In genomic region chr22:44618400-44618799, GRCh38 we compare ENCODE assay signal across 28 cellular contexts.
"Had no signal": no experiment of that assay in that cellular context is flagged by ENCODE, and none has a peak within 500 bp of the region (broad histone marks: within the 10 kb centered on the region; RNA-seq: fewer than 3 reads in every experiment).

No MANE protein-coding gene starts in this region.

- DNase-seq: activated CD4-positive, alpha-beta T cell treated with anti-CD3 and anti-CD28 coated beads for 48 hours; activated CD4-positive, alpha-beta T cell treated with anti-CD3 and anti-CD28 coated beads, Interleukin-2, amount 50 U/mL, for 48 hours; activated CD8-positive, alpha-beta memory T cell treated with anti-CD3 and anti-CD28 coated beads, Interleukin-2, amount 50 U/mL, for 4 hours; activated effector memory CD4-positive, alpha-beta T cell treated with anti-CD3 and anti-CD28 coated beads, Interleukin-2, amount 50 U/mL, for 16 hours; activated naive CD4-positive, alpha-beta T cell treated with anti-CD3 and anti-CD28 coated beads for 36 hours; activated naive CD8-positive, alpha-beta T cell treated with anti-CD3 and anti-CD28 coated beads, Interleukin-2, amount 10 ng/mL, durations not matched to agents 7 days and 5 days; activated T-cell treated with anti-CD3 and anti-CD28 coated beads, Interleukin-2, amount 50 U/mL, for 1 hour; amniotic stem cell; brain microvascular endothelial cell; foreskin fibroblast; head of caudate nucleus; hippocampal formation; left cardiac atrium; midbrain; naive thymus-derived CD4-positive, alpha-beta T cell; occipital lobe; stimulated activated CD4-positive, alpha-beta T cell treated with anti-CD3 and anti-CD28 coated beads, Interleukin-4, amount 100 ng/mL, for 24 hours; stimulated activated naive CD8-positive, alpha-beta T cell treated with anti-CD3 and anti-CD28 coated beads, Interleukin-15, amount 100 ng/mL, for 72 hours; substantia nigra; T-helper 17 cell; T1000; WERI-Rb-1 had no signal

- ATAC-seq: activated CD4-positive, CD25-positive, alpha-beta regulatory T cell treated with anti-CD3 and anti-CD28 coated beads, Interleukin-2, amount 50 U/mL, for 24 hours; esophagus mucosa; left cardiac atrium; naive thymus-derived CD4-positive, alpha-beta T cell; sciatic nerve; stimulated activated effector memory CD8-positive, alpha-beta T cell treated with anti-CD3 and anti-CD28 coated beads, Interleukin-12 subunit alpha, Interleukin-12 subunit beta, amount 100 ng/mL, for 72 hours; stimulated activated naive CD8-positive, alpha-beta T cell treated with anti-CD3 and anti-CD28 coated beads, Interleukin-15, amount 100 ng/mL, for 72 hours; T-helper 17 cell had no signal

- H3K9me3 Mint-ChIP-seq: neural crest cell had no signal

- H3K27ac Mint-ChIP-seq: activated naive CD4-positive, alpha-beta T cell treated with anti-CD3 and anti-CD28 coated beads for 36 hours; activated naive CD8-positive, alpha-beta T cell treated with anti-CD3 and anti-CD28 coated beads, Interleukin-2, amount 10 ng/mL, durations not matched to agents 7 days and 5 days; activated T-helper 1 cell treated with anti-CD3 and anti-CD28 coated beads, Interleukin-12 subunit alpha, Interleukin-12 subunit beta, Interleukin-2, Interleukin-4 antibody, amounts not matched to agents 30 ng/mL and 10 ng/mL and 1 ng/mL, durations not matched to agents 14 hours and 24 hours and 36 hours; naive thymus-derived CD4-positive, alpha-beta T cell; stimulated activated effector memory CD8-positive, alpha-beta T cell treated with anti-CD3 and anti-CD28 coated beads, Interleukin-12 subunit alpha, Interleukin-12 subunit beta, amount 100 ng/mL, for 72 hours; stimulated activated naive CD8-positive, alpha-beta T cell treated with anti-CD3 and anti-CD28 coated beads, Interleukin-15, amount 100 ng/mL, for 72 hours; T-helper 17 cell had no signal

- H3K27me3 Mint-ChIP-seq: stimulated activated naive CD8-positive, alpha-beta T cell treated with anti-CD3 and anti-CD28 coated beads, Interleukin-15, amount 100 ng/mL, for 72 hours had no signal

- H3K4me3 Mint-ChIP-seq: activated naive CD4-positive, alpha-beta T cell treated with anti-CD3 and anti-CD28 coated beads for 36 hours; activated naive CD8-positive, alpha-beta T cell treated with anti-CD3 and anti-CD28 coated beads, Interleukin-2, amount 10 ng/mL, durations not matched to agents 7 days and 5 days; activated T-helper 1 cell treated with anti-CD3 and anti-CD28 coated beads, Interleukin-12 subunit alpha, Interleukin-12 subunit beta, Interleukin-2, Interleukin-4 antibody, amounts not matched to agents 30 ng/mL and 10 ng/mL and 1 ng/mL, durations not matched to agents 14 hours and 24 hours and 36 hours; naive thymus-derived CD4-positive, alpha-beta T cell; neural crest cell; stimulated activated effector memory CD8-positive, alpha-beta T cell treated with anti-CD3 and anti-CD28 coated beads, Interleukin-12 subunit alpha, Interleukin-12 subunit beta, amount 100 ng/mL, for 72 hours; stimulated activated naive CD8-positive, alpha-beta T cell treated with anti-CD3 and anti-CD28 coated beads, Interleukin-15, amount 100 ng/mL, for 72 hours; T-helper 17 cell had no signal

- H3K4me1 Mint-ChIP-seq: stimulated activated effector memory CD8-positive, alpha-beta T cell treated with anti-CD3 and anti-CD28 coated beads, Interleukin-12 subunit alpha, Interleukin-12 subunit beta, amount 100 ng/mL, for 72 hours had no signal

- H3K36me3 Mint-ChIP-seq: activated naive CD8-positive, alpha-beta T cell treated with anti-CD3 and anti-CD28 coated beads, Interleukin-2, amount 10 ng/mL, durations not matched to agents 7 days and 5 days; naive thymus-derived CD4-positive, alpha-beta T cell; stimulated activated effector memory CD8-positive, alpha-beta T cell treated with anti-CD3 and anti-CD28 coated beads, Interleukin-12 subunit alpha, Interleukin-12 subunit beta, amount 100 ng/mL, for 72 hours had no signal
